In genomic region chr17:78180508-78180907, GRCh38 we compare ENCODE assay signal across 14 cellular contexts. TPM values are rescaled to one million over a fixed set of nuclear protein-coding genes. Genes with fewer than 3 reads are reported as not detected.
DNase-seq lines count a peak whose midpoint lies in the region; ATAC-seq and TF ChIP-seq lines count a peak whose summit lies in the region.
"Had no signal": no experiment of that assay in that cellular context is flagged by ENCODE, and none has a peak within 500 bp of the region (broad histone marks: within the 10 kb centered on the region; RNA-seq: fewer than 3 reads in every experiment).

No MANE protein-coding gene starts in this region.

- CTCF ChIA-PET in MCF 10A (lab: Yijun Ruan, JAX), result interaction anchor here (0.5 to 0.7 kb wide), 2 partner anchors 10 to 14 kb away, joined by 3 read pairs; no protein-coding TSS in a partner anchor

- peaks cover 8 to 28% of the 10 kb centered on the region in 2 donors for H3K36me3 Mint-ChIP-seq in activated T-cell treated with anti-CD3 and anti-CD28 coated beads, Interleukin-2, amount 50 U/mL, for 72 hours (ENCODE audit: insufficient read depth in 2 of 2)
- peaks cover 13% of the 10 kb centered on the region for H3K36me3 Mint-ChIP-seq in MCF 10A (ENCODE audit: insufficient read depth, unreplicated experiment)

- intact Hi-C loops in ascending aorta (cut with DNase I) (no loop called here), MCF 10A (cut with micrococcal nuclease) (no loop called here)

- POLR2A ChIA-PET in MCF 10A (lab: Yijun Ruan, JAX), result no interaction called here

- H3K4me3 Mint-ChIP-seq in activated T-cell treated with anti-CD3 and anti-CD28 coated beads, Interleukin-2, amount 50 U/mL, for 72 hours, result peak overlapping the region in 1 of 2 donors; percentile 80
- H3K4me3 Mint-ChIP-seq in MCF 10A (ENCODE audit: unreplicated experiment), result no peak overlapping the region

- TF ChIP-seq CTCF in ascending aorta (IDR thresholded peaks at IDR 0.05), result no peak
- no peak for TF ChIP-seq CTCF in thoracic aorta (IDR thresholded peaks at IDR 0.05)
- TF ChIP-seq CTCF in MCF 10A (IDR thresholded peaks at IDR 0.05; ENCODE audit: unreplicated experiment), result no peak

- ATAC-seq in activated T-cell treated with anti-CD3 and anti-CD28 coated beads, Interleukin-2, amount 50 U/mL, for 72 hours (replicated peaks in 1 of 2), result no peak
- ATAC-seq in thoracic aorta (ENCODE audit: insufficient number of reproducible peaks, low FRiP score, low read depth) (peak; percentile 18), GM19452 (IDR thresholded peaks at IDR 0.05; ENCODE audit: unreplicated experiment) (no peak)

- H3K27me3 ChIP-seq in ascending aorta (no peaks in the 10 kb centered on the region), muscle layer of duodenum (ENCODE audit: low read depth, low read length) (no peaks in the 10 kb centered on the region), thoracic aorta (replicated peaks; ENCODE audit: insufficient read depth) (no peaks in the 10 kb centered on the region)

- peaks cover 45% of the 10 kb centered on the region for H3K4me1 Mint-ChIP-seq in activated T-cell treated with anti-CD3 and anti-CD28 coated beads, Interleukin-2, amount 50 U/mL, for 72 hours (ENCODE audit: low read depth)
- H3K4me1 Mint-ChIP-seq in MCF 10A (ENCODE audit: insufficient read depth, unreplicated experiment), result peaks cover 12% of the 10 kb centered on the region

- peaks cover 13 to 53% of the 10 kb centered on the region in 2 donors for H3K4me1 ChIP-seq in ascending aorta
- peaks cover 18 to 39% of the 10 kb centered on the region in 2 donors for H3K4me1 ChIP-seq in muscle layer of duodenum (ENCODE audit: control insufficient read depth in 1 of 2, insufficient read depth in 2 of 2, low read length in 2 of 2)
- peaks cover 30 to 64% of the 10 kb centered on the region in 2 donors for H3K4me1 ChIP-seq in thoracic aorta (ENCODE audit: control insufficient read depth in 1 of 2, low read depth in 2 of 2)

- H3K4me3 ChIP-seq in ascending aorta (peak overlapping the region in 1 of 2 donors; percentile 12), muscle layer of duodenum (ENCODE audit: low read depth in 1 of 2, low read length in 2 of 2) (peak overlapping the region in 1 of 2 donors; percentile 32), thoracic aorta (peak overlapping the region; percentile 30)

- no peaks in the 10 kb centered on the region for H3K27me3 Mint-ChIP-seq in activated T-cell treated with anti-CD3 and anti-CD28 coated beads, Interleukin-2, amount 50 U/mL, for 72 hours (ENCODE audit: low read depth)
- H3K27me3 Mint-ChIP-seq in MCF 10A (ENCODE audit: insufficient read depth, unreplicated experiment), result no peaks in the 10 kb centered on the region

- H3K27ac ChIP-seq in ascending aorta, result peak overlapping the region; percentile 88 to 96
- peak overlapping the region; percentile 79 for H3K27ac ChIP-seq in muscle layer of duodenum (ENCODE audit: low read length)
- peak overlapping the region; percentile 90 to 94 for H3K27ac ChIP-seq in thoracic aorta

- BruUV-seq in MCF 10A (replicated peaks; lab: Mats Ljungman, UMichigan), result no TSS peak

- H3K9me3 ChIP-seq in ascending aorta (no peaks in the 10 kb centered on the region), muscle layer of duodenum (ENCODE audit: control insufficient read depth in 1 of 2, low read length in 2 of 2) (no peaks in the 10 kb centered on the region), thoracic aorta (no peaks in the 10 kb centered on the region)

- no peaks in the 10 kb centered on the region for H3K9me3 Mint-ChIP-seq in activated T-cell treated with anti-CD3 and anti-CD28 coated beads, Interleukin-2, amount 50 U/mL, for 72 hours
- H3K9me3 Mint-ChIP-seq in MCF 10A (ENCODE audit: unreplicated experiment), result no peaks in the 10 kb centered on the region

- H3K36me3 ChIP-seq in ascending aorta (no peaks in the 10 kb centered on the region), muscle layer of duodenum (ENCODE audit: control insufficient read depth in 1 of 2, insufficient read depth in 2 of 2, low read length in 2 of 2) (no peaks in the 10 kb centered on the region), thoracic aorta (no peaks in the 10 kb centered on the region)

- peak overlapping the region; percentile 95 for H3K27ac Mint-ChIP-seq in activated T-cell treated with anti-CD3 and anti-CD28 coated beads, Interleukin-2, amount 50 U/mL, for 72 hours
- H3K27ac Mint-ChIP-seq in MCF 10A (ENCODE audit: low read depth, unreplicated experiment), result no peak overlapping the region

- no peak for DNase-seq in activated T-cell treated with anti-CD3 and anti-CD28 coated beads, Interleukin-2, amount 50 U/mL, for 72 hours
- DNase-seq in activated T-cell treated with anti-CD3 and anti-CD28 coated beads, Interleukin-2, amount 50 U/mL, for 48 hours, result no peak
- no peak for DNase-seq in ascending aorta (ENCODE audit: low spot score in 2 of 2)
- no peak for DNase-seq in thoracic aorta (ENCODE audit: low spot score)
- no peak for DNase-seq in MCF 10A (ENCODE audit: unreplicated experiment)
- DNase-seq in mesenteric fat pad (ENCODE audit: low spot score), result no peak
- DNase-seq: DMS79 treated with DMSO at 0.1 percent for 48 hours, NCI-H1092, NCI-H446, small intestine had no signal

RNA-seq across cellular contexts. Expression of gene TK1, which starts 6.3 kb away (rescaled TPM):
- total RNA-seq in activated T-cell treated with anti-CD3 and anti-CD28 coated beads, Interleukin-2, amount 50 U/mL, for 72 hours, result 10 to 100 TPM; 90.6 to 90.9 TPM
- total RNA-seq in ascending aorta (not detected), thoracic aorta (1 to 10 TPM; 3.3 to 3.5 TPM), MCF 10A (2022) (8.5 and 21.4 TPM in 2 replicates), mesenteric fat pad (1.1 TPM)

RNA-seq across cellular contexts. Expression of gene AFMID, which starts 6.7 kb away (rescaled TPM):
- 10 to 100 TPM; 23.1 to 34.1 TPM for total RNA-seq in activated T-cell treated with anti-CD3 and anti-CD28 coated beads, Interleukin-2, amount 50 U/mL, for 72 hours
- total RNA-seq in ascending aorta (107 TPM), thoracic aorta (10 to 100 TPM; 18.8 to 44.0 TPM), MCF 10A (2022) (18.7 and 22.2 TPM in 2 replicates), mesenteric fat pad (19.7 TPM)

RNA-seq across cellular contexts. Expression of gene SYNGR2, which starts 12.1 kb away (rescaled TPM):
- total RNA-seq in activated T-cell treated with anti-CD3 and anti-CD28 coated beads, Interleukin-2, amount 50 U/mL, for 72 hours, result 10 to 100 TPM; 87.6 to 92.0 TPM
- total RNA-seq in ascending aorta, result 115 TPM
- 100 to 1,000 TPM in 1 of 2 donors, 10 to 100 TPM in 1; 61.7 to 100 TPM for total RNA-seq in thoracic aorta
- 52.2 and 54.2 TPM in 2 replicates for total RNA-seq in MCF 10A (2022)
- total RNA-seq in mesenteric fat pad, result 93.5 TPM

RNA-seq across cellular contexts. Expression of gene BIRC5, which starts 33.5 kb away (rescaled TPM):
- 100 to 1,000 TPM in 1 of 2 donors, 10 to 100 TPM in 1; 78.9 to 104 TPM for total RNA-seq in activated T-cell treated with anti-CD3 and anti-CD28 coated beads, Interleukin-2, amount 50 U/mL, for 72 hours
- total RNA-seq in ascending aorta (0.11 TPM), thoracic aorta (1 to 10 TPM in 1 of 2 donors, under 1 TPM in 1; 0.14 to 4.2 TPM), MCF 10A (2022) (24.6 and 45.6 TPM in 2 replicates), mesenteric fat pad (not detected)

RNA-seq across cellular contexts. Expression of gene C17orf99, which starts 34.3 kb away (rescaled TPM):
- total RNA-seq in activated T-cell treated with anti-CD3 and anti-CD28 coated beads, Interleukin-2, amount 50 U/mL, for 72 hours, result under 1 TPM in 1 of 2 donors, not detected in 1; 0.58 TPM
- total RNA-seq in ascending aorta (not detected), thoracic aorta (not detected), MCF 10A (2022) (not detected in 2 replicates), mesenteric fat pad (not detected)
- total RNA-seq: cardiac septum, RPMI7951 had no signal
